ENCODE assay signal across 19 cellular contexts in genomic region chr2:218438601-218439000, GRCh38. TPM values are rescaled to one million over a fixed set of nuclear protein-coding genes. Genes with fewer than 3 reads are reported as not detected.
DNase-seq lines count a peak whose midpoint lies in the region; ATAC-seq and TF ChIP-seq lines count a peak whose summit lies in the region.
"Had no signal": no experiment of that assay in that cellular context is flagged by ENCODE, and none has a peak within 500 bp of the region (broad histone marks: within the 10 kb centered on the region; RNA-seq: fewer than 3 reads in every experiment).

No MANE protein-coding gene starts in this region.

- no peaks in the 10 kb centered on the region for H3K27me3 ChIP-seq in stomach

- 12 to 41% (median 23%) methylated on average over 4 of the region's 4 CpGs for WGBS in stomach, 5 donors

- no peaks in the 10 kb centered on the region for H3K9me3 ChIP-seq in stomach
- H3K9me3 ChIP-seq: HAP-1 had no signal

- H3K4me1 ChIP-seq in stomach = peaks cover 13 to 19% (median 15%) of the 10 kb centered on the region in 4 donors
- H3K4me1 ChIP-seq: HAP-1 had no signal

- ATAC-seq in HG02970 (IDR thresholded peaks at IDR 0.05; ENCODE audit: low FRiP score, unreplicated experiment) = no peak
- ATAC-seq: activated CD8-positive, alpha-beta T cell treated with anti-CD3 and anti-CD28 coated beads for 36 hours had no signal

- no peak overlapping the region for H3K4me3 ChIP-seq in stomach
- H3K4me3 ChIP-seq: HAP-1, SK-N-MC had no signal

- TF ChIP-seq EP300 in stomach (IDR thresholded peaks at IDR 0.05) = no peak

- no peaks in the 10 kb centered on the region for H3K36me3 ChIP-seq in stomach
- H3K36me3 ChIP-seq: HAP-1 had no signal

- H3K27ac ChIP-seq in stomach = peak overlapping the region in 2 of 5 donors; percentile 14 to 25
- H3K27ac ChIP-seq: SK-N-MC had no signal

- TF ChIP-seq POLR2A in stomach (IDR thresholded peaks at IDR 0.05) = no peak

- DNase-seq in HCEC 1CT (peak; percentile 12), SIG-M5 (lab: John Stamatoyannopoulos, UW) (peak; percentile 16), iris pigment epithelial cell (ENCODE audit: low read depth) (peak; percentile 20), stomach (peak; percentile 49), retina (no peak)
- no peak for DNase-seq in effector CD4-positive, alpha-beta T cell
- DNase-seq: activated CD8-positive, alpha-beta T cell treated with anti-CD3 and anti-CD28 coated beads for 36 hours; dermis blood vessel endothelial cell; DND-41; NCI-H2107; stimulated activated CD4-positive, alpha-beta T cell treated with anti-CD3 and anti-CD28 coated beads, Interleukin-12 subunit alpha, Interleukin-12 subunit beta, amount 100 ng/mL, for 4 hours had no signal

- intact Hi-C loops in stomach (cut with DNase I; ENCODE audit: low total_unique reads) = no loop called here

- no peak for TF ChIP-seq CTCF in stomach (IDR thresholded peaks at IDR 0.05)

RNA-seq across cellular contexts. Expression of gene VIL1, which starts 19.7 kb away (rescaled TPM):
- total RNA-seq in stomach = 100 to 1,000 TPM in 1 of 5 donors, 10 to 100 TPM in 2, under 1 TPM in 1, not detected in 1; 0.43 to 120 (median 12.7) TPM
- 1 to 10 TPM in 2 of 3 donors, under 1 TPM in 1; 0.38 to 1.8 (median 1.1) TPM for polyA plus RNA-seq in stomach
- total RNA-seq: activated CD8-positive, alpha-beta T cell treated with anti-CD3 and anti-CD28 coated beads for 36 hours; activated T-helper 2 cell treated with anti-CD3 and anti-CD28 coated beads, Interferon-gamma antibody, Interleukin-2, Interleukin-4, amounts not matched to agents 10 μg/mL and 5 μg/mL and 100 μg/mL, durations not matched to agents 14 hours and 24 hours and 36 hours; astrocyte; dermis blood vessel endothelial cell; fibroblast of lung; lung microvascular endothelial cell; MCF 10A had no signal
- polyA plus RNA-seq: fibroblast of lung had no signal

RNA-seq across cellular contexts. Expression of gene CTDSP1, which starts 38.9 kb away (rescaled TPM):
- 100 to 1,000 TPM in 3 of 5 donors, 10 to 100 TPM in 2; 43.3 to 188 (median 128) TPM for total RNA-seq in stomach
- 100 to 1,000 TPM in 2 of 3 donors, 10 to 100 TPM in 1; 99.8 to 117 (median 100) TPM for polyA plus RNA-seq in stomach

RNA-seq across cellular contexts. Expression of gene SLC11A1, which starts 56.5 kb away (rescaled TPM):
- total RNA-seq in stomach = 10 to 100 TPM in 3 of 5 donors, 1 to 10 TPM in 1, not detected in 1; 8.9 to 20.4 (median 16.9) TPM
- 1 to 10 TPM; 4.2 to 4.7 (median 4.5) TPM for polyA plus RNA-seq in stomach
- total RNA-seq: astrocyte had no signal

Comparison
In these comparisons a context has a peak if more than half of its experiments do, and no peak if none do; other contexts are left out.
1. DNase-seq: peak in HCEC 1CT (single experiment), SIG-M5 (single experiment), iris pigment epithelial cell (single experiment) and stomach (single experiment); none in retina (single experiment) and effector CD4-positive, alpha-beta T cell (single experiment).